Comparison of ENCODE assay signal across 8 cellular contexts in the genomic region with DNA sequence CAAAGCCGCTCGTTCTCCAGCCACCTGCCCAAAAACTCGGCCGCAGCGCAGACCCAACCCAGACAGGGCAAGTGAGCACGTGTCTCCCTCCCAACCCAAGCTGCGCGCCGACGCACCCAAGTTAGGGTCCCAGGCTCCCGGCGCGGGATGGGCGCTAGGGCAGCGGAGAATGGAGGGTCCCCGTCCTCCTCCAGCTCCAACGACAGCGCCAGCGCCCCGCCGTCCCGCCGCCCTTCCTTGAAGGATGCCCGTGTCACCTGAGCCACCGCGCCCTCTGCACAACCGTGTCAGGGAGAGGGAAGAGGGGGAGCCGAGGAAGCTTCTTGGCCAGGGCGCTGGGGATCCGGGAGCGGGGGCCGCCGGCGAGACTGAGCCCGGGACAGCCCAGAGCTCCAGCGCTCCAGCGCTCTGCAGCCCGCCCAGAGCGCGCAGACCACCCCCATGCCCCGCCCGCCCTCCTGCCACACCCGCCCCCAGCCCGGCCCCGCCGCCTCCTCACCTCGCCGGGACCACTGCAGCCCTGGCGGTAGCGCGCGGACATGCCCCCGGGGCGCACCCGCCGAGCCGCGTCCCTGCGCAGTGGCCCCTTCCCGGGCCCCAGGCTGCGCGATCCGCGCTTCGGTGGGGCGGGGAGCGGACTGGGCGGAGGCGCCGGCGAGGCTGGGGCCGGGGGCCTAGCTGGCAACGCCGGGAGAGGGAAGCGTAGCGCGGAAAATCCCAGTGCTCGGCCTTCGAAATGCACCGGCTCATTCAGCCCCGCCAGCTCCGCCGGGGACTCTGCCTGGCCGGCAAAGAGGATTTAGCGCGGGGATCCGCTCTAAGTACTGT. TPM values are rescaled to one million over a fixed set of nuclear protein-coding genes. Genes with fewer than 3 reads are reported as not detected.
A peak's percentile ranks its signal among the peaks of the same experiment; 100 is the strongest.
DNase-seq lines count a peak whose midpoint lies in the region; ATAC-seq and TF ChIP-seq lines count a peak whose summit lies in the region.

A gene with protein sequence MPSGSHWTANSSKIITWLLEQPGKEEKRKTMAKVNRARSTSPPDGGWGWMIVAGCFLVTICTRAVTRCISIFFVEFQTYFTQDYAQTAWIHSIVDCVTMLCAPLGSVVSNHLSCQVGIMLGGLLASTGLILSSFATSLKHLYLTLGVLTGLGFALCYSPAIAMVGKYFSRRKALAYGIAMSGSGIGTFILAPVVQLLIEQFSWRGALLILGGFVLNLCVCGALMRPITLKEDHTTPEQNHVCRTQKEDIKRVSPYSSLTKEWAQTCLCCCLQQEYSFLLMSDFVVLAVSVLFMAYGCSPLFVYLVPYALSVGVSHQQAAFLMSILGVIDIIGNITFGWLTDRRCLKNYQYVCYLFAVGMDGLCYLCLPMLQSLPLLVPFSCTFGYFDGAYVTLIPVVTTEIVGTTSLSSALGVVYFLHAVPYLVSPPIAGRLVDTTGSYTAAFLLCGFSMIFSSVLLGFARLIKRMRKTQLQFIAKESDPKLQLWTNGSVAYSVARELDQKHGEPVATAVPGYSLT (minus strand): TSS at position 410 of the 828 bp plus-strand sequence. CDS start 73,016 bp downstream, outside the sequence.

- DNase-seq in GM10266 (ENCODE audit: extremely low spot score), result peak; percentile 30
- no peak for DNase-seq in activated CD8-positive, alpha-beta T cell treated with anti-CD3 and anti-CD28 coated beads for 36 hours
- peak; percentile 25 to 73 (median 69) for DNase-seq in right cardiac atrium
- no peak for DNase-seq in gastrocnemius medialis
- DNase-seq in activated effector memory CD4-positive, alpha-beta T cell treated with Interleukin-2 at 50 U/mL for 16 hours, result no peak
- DNase-seq in NCI-H446 (lab: John Stamatoyannopoulos, UW), result no peak

- H3K4me3 ChIP-seq in right cardiac atrium (ENCODE audit: low read length) (peak within 1 kb of the TSS; percentile 72), gastrocnemius medialis (peak within 1 kb of the TSS; percentile 47 to 53 (median 50))

- CTCF ChIA-PET in activated CD8-positive, alpha-beta T cell treated with anti-CD3 and anti-CD28 coated beads for 36 hours (lab: Charles Lee), result interaction anchor here (1.0 kb wide), 1 partner anchor 8 kb away, joined by 3 read pairs; no protein-coding TSS in a partner anchor

- under 1% methylated on average over 86 of the region's 87 CpGs for WGBS in right cardiac atrium

- no peaks in the 10 kb centered on the region for H3K9me3 Mint-ChIP-seq in activated CD8-positive, alpha-beta T cell treated with anti-CD3 and anti-CD28 coated beads for 36 hours

- H3K4me1 ChIP-seq in right cardiac atrium (ENCODE audit: control insufficient read depth, insufficient read depth, low read length) (no peaks in the 10 kb centered on the region), gastrocnemius medialis (peaks cover 0 to 4% of the 10 kb centered on the region in 2 donors)

- TF ChIP-seq POLR2A in gastrocnemius medialis (IDR thresholded peaks at IDR 0.05), result no peak

- in situ Hi-C loops in gastrocnemius medialis (cut with MboI; ENCODE audit: low sequenced_read_pairs in 4 of 4), result no loop called here

- H3K9me3 ChIP-seq in right cardiac atrium (ENCODE audit: control insufficient read depth, low read length), result no peaks in the 10 kb centered on the region
- no peaks in the 10 kb centered on the region for H3K9me3 ChIP-seq in gastrocnemius medialis

- H3K27me3 ChIP-seq in right cardiac atrium (ENCODE audit: control insufficient read depth, insufficient read depth) (no peaks in the 10 kb centered on the region), gastrocnemius medialis (peaks cover 30 to 39% (median 39%) of the 10 kb centered on the region in 3 donors)

- peak; percentile 30 for ATAC-seq in activated CD8-positive, alpha-beta T cell treated with anti-CD3 and anti-CD28 coated beads for 36 hours
- ATAC-seq in right cardiac atrium (peak; percentile 74 to 87), gastrocnemius medialis (peak in 1 of 2 donors; percentile 24), HG02981 (IDR thresholded peaks at IDR 0.05; ENCODE audit: unreplicated experiment) (no peak), HG02938 (IDR thresholded peaks at IDR 0.05; ENCODE audit: unreplicated experiment) (no peak)

- H3K36me3 ChIP-seq in gastrocnemius medialis, result no peaks in the 10 kb centered on the region

- intact Hi-C loops in activated CD8-positive, alpha-beta T cell treated with anti-CD3 and anti-CD28 coated beads for 36 hours (cut with micrococcal nuclease), result no loop called here
- intact Hi-C loops in right cardiac atrium (cut with DNase I) (loop anchor here in 3 of 4 donors (5.0 to 10.0 kb wide), 3 partner anchors 51 to 63 kb away; no protein-coding TSS in a partner anchor), gastrocnemius medialis (cut with DNase I; ENCODE audit: low total_unique reads) (no loop called here)

- no peak within 1 kb of the TSS for H3K4me3 Mint-ChIP-seq in activated CD8-positive, alpha-beta T cell treated with anti-CD3 and anti-CD28 coated beads for 36 hours

- no peaks in the 10 kb centered on the region for H3K36me3 Mint-ChIP-seq in activated CD8-positive, alpha-beta T cell treated with anti-CD3 and anti-CD28 coated beads for 36 hours (ENCODE audit: low read depth)

- peaks cover 7% of the 10 kb centered on the region for H3K4me1 Mint-ChIP-seq in activated CD8-positive, alpha-beta T cell treated with anti-CD3 and anti-CD28 coated beads for 36 hours (ENCODE audit: low read depth)

- no peak within 1 kb of the TSS for H3K27ac Mint-ChIP-seq in activated CD8-positive, alpha-beta T cell treated with anti-CD3 and anti-CD28 coated beads for 36 hours

- TF ChIP-seq CTCF in GM10266 (IDR thresholded peaks at IDR 0.05; ENCODE audit: control insufficient read depth, insufficient read depth, low read depth, missing control alignments) (no peak), gastrocnemius medialis (IDR thresholded peaks at IDR 0.05 in 4 of 5, conservative IDR thresholded peaks at IDR 0.05 in 1 of 5) (no peak)
- no peak for TF ChIP-seq CTCF in activated CD8-positive, alpha-beta T cell treated with anti-CD3 and anti-CD28 coated beads for 36 hours (IDR thresholded peaks at IDR 0.05)

- H3K27ac ChIP-seq in right cardiac atrium (ENCODE audit: low read length) (no peak within 1 kb of the TSS), gastrocnemius medialis (peak within 1 kb of the TSS; percentile 50 to 62 (median 54))

- peaks cover 67% of the 10 kb centered on the region for H3K27me3 Mint-ChIP-seq in activated CD8-positive, alpha-beta T cell treated with anti-CD3 and anti-CD28 coated beads for 36 hours

- POLR2A ChIA-PET in activated CD8-positive, alpha-beta T cell treated with anti-CD3 and anti-CD28 coated beads for 36 hours (lab: Charles Lee), result no interaction called here

RNA-seq across cellular contexts. Expression of the gene that starts here (rescaled TPM):
- total RNA-seq in activated CD8-positive, alpha-beta T cell treated with anti-CD3 and anti-CD28 coated beads for 36 hours, result not detected
- total RNA-seq in right cardiac atrium, result 1 to 10 TPM; 3.3 to 7.2 (median 5.0) TPM
- polyA plus RNA-seq in right cardiac atrium, result 2.7 TPM
- 1 to 10 TPM in 3 of 4 donors, under 1 TPM in 1; 0.97 to 3.1 (median 1.4) TPM for total RNA-seq in gastrocnemius medialis

Comparison
In these comparisons a context has a peak if more than half of its experiments do, and no peak if none do; other contexts are left out.
1. Peak in ATAC-seq in activated CD8-positive, alpha-beta T cell treated with anti-CD3 and anti-CD28 coated beads for 36 hours; RNA of the gene not detected or under 1 TPM.
2. DNase-seq: peak in GM10266 (single experiment) and right cardiac atrium (3 of 3); none in activated CD8-positive, alpha-beta T cell treated with anti-CD3 and anti-CD28 coated beads for 36 hours (single experiment), gastrocnemius medialis (0 of 2), activated effector memory CD4-positive, alpha-beta T cell treated with Interleukin-2 at 50 U/mL for 16 hours (single experiment) and NCI-H446 (0 of 2).
3. ATAC-seq: peak in right cardiac atrium (2 of 2); none in HG02981 (single experiment) and HG02938 (single experiment).
4. intact Hi-C loops: an anchor here in right cardiac atrium (5.0 to 10.0 kb wide); none called in activated CD8-positive, alpha-beta T cell treated with anti-CD3 and anti-CD28 coated beads for 36 hours and gastrocnemius medialis.